ENCODE assay signal across 20 cellular contexts in genomic region chr5:147966829-147967228, GRCh38.
DNase-seq lines count a peak whose midpoint lies in the region; ATAC-seq and FAIRE-seq lines count a peak whose summit lies in the region.
"Had no signal": no experiment of that assay in that cellular context is flagged by ENCODE, and none has a peak within 500 bp of the region (broad histone marks: within the 10 kb centered on the region; RNA-seq: fewer than 3 reads in every experiment).

No MANE protein-coding gene starts in this region.

- no peak overlapping the region for H2AFZ ChIP-seq in trophoblast cell (ENCODE audit: insufficient read depth, low read length, poor library complexity)

- H3K27me3 ChIP-seq in trophoblast cell (ENCODE audit: insufficient read depth, low read length), result no peaks in the 10 kb centered on the region
- H3K27me3 ChIP-seq: BLaER1 had no signal

- no peak overlapping the region for H2BK5ac ChIP-seq in trophoblast cell (ENCODE audit: low read depth, low read length, poor library complexity)

- H3K4me2 ChIP-seq in trophoblast cell (ENCODE audit: low read length), result no peak overlapping the region
- H3K4me2 ChIP-seq: BLaER1, KMS-11, SK-N-SH had no signal

- DNase-seq in COLO829 (ENCODE audit: low spot score) (peak; percentile 68), RPMI7951 (ENCODE audit: low read depth) (peak; percentile 34), foreskin melanocyte (peak; percentile 98), trophoblast cell (no peak), HTR-8/SVneo (ENCODE audit: insufficient read length, low spot score) (no peak)
- DNase-seq: CD4-positive, CD25-positive, alpha-beta regulatory T cell; HCEC 1CT; MM.1S; NCI-H1694; NCI-H2029 treated with DMSO at 0.1 percent for 48 hours; SIG-M5; SK-N-SH; SW 1271 had no signal

- no peaks in the 10 kb centered on the region for H3K79me2 ChIP-seq in trophoblast cell (ENCODE audit: control insufficient read depth, insufficient read depth, low read length, poor library complexity)

- peak overlapping the region; percentile 48 for H3K27ac ChIP-seq in trophoblast cell (ENCODE audit: low read depth, low read length)
- H3K27ac ChIP-seq: BLaER1, KMS-11 had no signal

- no peak overlapping the region for H3K23ac ChIP-seq in trophoblast cell (ENCODE audit: low read length)

- H3K14ac ChIP-seq in trophoblast cell (ENCODE audit: low read length), result no peak overlapping the region

- no peak overlapping the region for H2BK120ac ChIP-seq in trophoblast cell (ENCODE audit: insufficient read depth, low read length, poor library complexity)

- H3K4me1 ChIP-seq in trophoblast cell (ENCODE audit: control insufficient read depth in 1 of 2, insufficient read depth in 2 of 2, low read length in 2 of 2), result peaks cover 7 to 12% of the 10 kb centered on the region in 2 experiments
- H3K4me1 ChIP-seq: BLaER1 had no signal

- no peaks in the 10 kb centered on the region for H3K9me3 ChIP-seq in trophoblast cell (ENCODE audit: insufficient read depth, low read depth, low read length)
- H3K9me3 ChIP-seq: BLaER1, SK-N-SH had no signal

- H3K9ac ChIP-seq in trophoblast cell (ENCODE audit: low read length), result no peak overlapping the region
- H3K9ac ChIP-seq: BLaER1, KMS-11, SK-N-SH had no signal

- H2BK12ac ChIP-seq in trophoblast cell (ENCODE audit: low read length), result no peak overlapping the region

- no peak overlapping the region for H3K4ac ChIP-seq in trophoblast cell (ENCODE audit: low read depth, low read length)

- no peak overlapping the region for H4K91ac ChIP-seq in trophoblast cell (ENCODE audit: low read depth, low read length)

- H3K18ac ChIP-seq in trophoblast cell (ENCODE audit: low read length), result no peak overlapping the region

- H3K79me1 ChIP-seq in trophoblast cell (ENCODE audit: low read length), result no peaks in the 10 kb centered on the region

- ATAC-seq in GM18909 (IDR thresholded peaks at IDR 0.05; ENCODE audit: poor library complexity, unreplicated experiment) (no peak), HG02571 (IDR thresholded peaks at IDR 0.05; ENCODE audit: unreplicated experiment) (no peak)

- FAIRE-seq in HTR-8/SVneo (lab: Jason Lieb, UNC), result no peak
- FAIRE-seq: D721Med, GM18507, H1 had no signal

- H2AK5ac ChIP-seq in trophoblast cell (ENCODE audit: low read length), result no peak overlapping the region

- WGBS in trophoblast cell (ENCODE audit: extremely low coverage, insufficient coverage, insufficient read length), result no CpG with 5 or more reads among the region's 4 CpGs

- H4K8ac ChIP-seq in trophoblast cell (ENCODE audit: low read depth, low read length), result no peak overlapping the region

- H3K4me3 ChIP-seq in trophoblast cell (ENCODE audit: low read depth, low read length), result no peak overlapping the region
- H3K4me3 ChIP-seq: BLaER1 had no signal

- no peak overlapping the region for H4K12ac ChIP-seq in trophoblast cell (ENCODE audit: low read depth, low read length)

- H3K36me3 ChIP-seq in trophoblast cell (ENCODE audit: control insufficient read depth in 1 of 2, insufficient read depth in 2 of 2, low read length in 2 of 2), result no peaks in the 10 kb centered on the region
- H3K36me3 ChIP-seq: BLaER1 had no signal

Comparison
In these comparisons a context has a peak if more than half of its experiments do, and no peak if none do; other contexts are left out.
1. DNase-seq: peak in COLO829 (single experiment), RPMI7951 (single experiment) and foreskin melanocyte (single experiment); none in trophoblast cell (0 of 2) and HTR-8/SVneo (single experiment).